16 cellular contexts compared by ENCODE assay signal in genomic region chr2:60512063-60512622, GRCh38. TPM values are rescaled to one million over a fixed set of nuclear protein-coding genes. Genes with fewer than 3 reads are reported as not detected.
DNase-seq lines count a peak whose midpoint lies in the region; ATAC-seq and TF ChIP-seq lines count a peak whose summit lies in the region.
"Had no signal": no experiment of that assay in that cellular context is flagged by ENCODE, and none has a peak within 500 bp of the region (broad histone marks: within the 10 kb centered on the region; RNA-seq: fewer than 3 reads in every experiment).

No MANE protein-coding gene starts in this region.

- H3K4me2 ChIP-seq in hepatocyte, result peak overlapping the region; percentile 46

- ATAC-seq in right cardiac atrium, result no peak
- ATAC-seq: HCT116 had no signal

- no peak overlapping the region for H2AFZ ChIP-seq in hepatocyte

- H3K27ac ChIP-seq in right atrium auricular region (no peak overlapping the region), right cardiac atrium (ENCODE audit: low read length) (no peak overlapping the region), hepatocyte (peak overlapping the region; percentile 93), vagina (no peak overlapping the region), brain microvascular endothelial cell (no peak overlapping the region)
- H3K27ac ChIP-seq: thoracic aorta had no signal

- TF ChIP-seq POLR2A in vagina (IDR thresholded peaks at IDR 0.05), result no peak

- peaks cover 81 to 87% (median 86%) of the 10 kb centered on the region in 3 donors for H3K4me1 Mint-ChIP-seq in IgD-negative memory B cell

- no peaks in the 10 kb centered on the region for H3K9me3 Mint-ChIP-seq in IgD-negative memory B cell
- H3K9me3 Mint-ChIP-seq: activated T-helper 2 cell treated with anti-CD3 and anti-CD28 coated beads, Interferon-gamma antibody, Interleukin-2, Interleukin-4, amounts not matched to agents 10 μg/mL and 5 μg/mL and 100 μg/mL, durations not matched to agents 14 hours and 24 hours and 36 hours had no signal

- H3K4me3 ChIP-seq in right atrium auricular region (no peak overlapping the region), right cardiac atrium (ENCODE audit: low read length) (no peak overlapping the region), hepatocyte (no peak overlapping the region), vagina (no peak overlapping the region), brain microvascular endothelial cell (ENCODE audit: low read depth, low read length) (no peak overlapping the region)
- H3K4me3 ChIP-seq: skin epidermis, thoracic aorta had no signal

- H3K27me3 Mint-ChIP-seq in IgD-negative memory B cell, result no peaks in the 10 kb centered on the region

- H3K9me2 ChIP-seq in hepatocyte (replicated peaks; ENCODE audit: insufficient read depth), result no peaks in the 10 kb centered on the region

- peak overlapping the region; percentile 6 to 88 (median 72) for H3K4me3 Mint-ChIP-seq in IgD-negative memory B cell

- peak; percentile 23 for DNase-seq in right atrium auricular region (ENCODE audit: low spot score)
- no peak for DNase-seq in right cardiac atrium
- DNase-seq in hepatocyte (ENCODE audit: low spot score), result no peak
- DNase-seq in vagina (ENCODE audit: extremely low spot score in 2 of 2), result peak; percentile 54 to 84
- DNase-seq in brain microvascular endothelial cell, result no peak
- no peak for DNase-seq in RPMI8226
- no peak for DNase-seq in stimulated activated CD4-positive, alpha-beta T cell treated with anti-CD3 and anti-CD28 coated beads, Interleukin-15, amount 100 ng/mL, for 24 hours
- DNase-seq: 8988T; activated CD4-positive, alpha-beta T cell treated with anti-CD3 and anti-CD28 coated beads for 1 hour; stimulated activated CD8-positive, alpha-beta memory T cell treated with anti-CD3 and anti-CD28 coated beads, Interleukin-4, amount 100 ng/mL, for 48 hours had no signal

- H3K36me3 Mint-ChIP-seq in IgD-negative memory B cell, result peaks cover 10% of the 10 kb centered on the region

- no peak for TF ChIP-seq CTCF in right atrium auricular region (IDR thresholded peaks at IDR 0.05)
- no peak for TF ChIP-seq CTCF in hepatocyte (IDR thresholded peaks at IDR 0.05; ENCODE audit: poor library complexity)
- TF ChIP-seq CTCF in vagina (IDR thresholded peaks at IDR 0.05), result no peak
- no peak for TF ChIP-seq CTCF in brain microvascular endothelial cell (IDR thresholded peaks at IDR 0.05; ENCODE audit: low read depth, low read length, missing control alignments)

- H3K79me2 ChIP-seq in hepatocyte, result peaks cover 93% of the 10 kb centered on the region

- peak overlapping the region; percentile 69 to 92 (median 90) for H3K27ac Mint-ChIP-seq in IgD-negative memory B cell
- H3K27ac Mint-ChIP-seq: activated T-helper 2 cell treated with anti-CD3 and anti-CD28 coated beads, Interferon-gamma antibody, Interleukin-2, Interleukin-4, amounts not matched to agents 10 μg/mL and 5 μg/mL and 100 μg/mL, durations not matched to agents 14 hours and 24 hours and 36 hours had no signal

- in situ Hi-C loops in brain microvascular endothelial cell (cut with HindIII; ENCODE audit: low pct_ligation_motif_present, low sequenced_read_pairs), result no loop called here

- H3K36me3 ChIP-seq in right atrium auricular region (no peaks in the 10 kb centered on the region), hepatocyte (replicated peaks; ENCODE audit: insufficient read depth, low read depth) (no peaks in the 10 kb centered on the region), vagina (no peaks in the 10 kb centered on the region), brain microvascular endothelial cell (replicated peaks) (no peaks in the 10 kb centered on the region)
- H3K36me3 ChIP-seq: thoracic aorta had no signal

- no peaks in the 10 kb centered on the region for H3K9me3 ChIP-seq in right atrium auricular region
- H3K9me3 ChIP-seq in right cardiac atrium (ENCODE audit: control insufficient read depth, low read length), result no peaks in the 10 kb centered on the region
- H3K9me3 ChIP-seq in hepatocyte (ENCODE audit: low read depth), result no peaks in the 10 kb centered on the region
- H3K9me3 ChIP-seq in vagina, result no peaks in the 10 kb centered on the region
- H3K9me3 ChIP-seq: thoracic aorta had no signal

- H3K4me1 ChIP-seq in right atrium auricular region (peaks cover 0 to 18% of the 10 kb centered on the region in 2 donors), right cardiac atrium (ENCODE audit: control insufficient read depth, insufficient read depth, low read length) (peaks cover 8% of the 10 kb centered on the region), hepatocyte (ENCODE audit: insufficient read depth) (peaks cover 67% of the 10 kb centered on the region), vagina (peaks cover 40% of the 10 kb centered on the region)

- intact Hi-C loops in right cardiac atrium (cut with DNase I), result no loop called here
- intact Hi-C loops in vagina (cut with DNase I), result no loop called here

- 89% methylated on average over 4 of the region's 4 CpGs for WGBS in right cardiac atrium
- WGBS in hepatocyte (ENCODE audit: low lambda C conversion rate, missing lambda C conversion rate), result 91% methylated on average over 4 of the region's 4 CpGs

- peaks cover 6% of the 10 kb centered on the region for H4K20me1 ChIP-seq in hepatocyte (ENCODE audit: insufficient read depth, poor library complexity, severe bottlenecking)

- no peaks in the 10 kb centered on the region for H3K27me3 ChIP-seq in right atrium auricular region
- H3K27me3 ChIP-seq in right cardiac atrium (ENCODE audit: control insufficient read depth, insufficient read depth), result no peaks in the 10 kb centered on the region
- no peaks in the 10 kb centered on the region for H3K27me3 ChIP-seq in hepatocyte
- no peaks in the 10 kb centered on the region for H3K27me3 ChIP-seq in vagina
- H3K27me3 ChIP-seq in brain microvascular endothelial cell (replicated peaks), result no peaks in the 10 kb centered on the region

RNA-seq across cellular contexts. Expression of gene BCL11A, which starts 41.3 kb away (rescaled TPM):
- total RNA-seq in right atrium auricular region (1 to 10 TPM; 2.2 to 3.3 TPM), right cardiac atrium (10 to 100 TPM in 1 of 4 donors, 1 to 10 TPM in 3; 8.3 to 11.2 (median 8.9) TPM), hepatocyte (11.6 and 14.4 TPM in 2 replicates), vagina (48.4 TPM)
- polyA plus RNA-seq in right cardiac atrium (3.7 TPM), IgD-negative memory B cell (189 TPM), hepatocyte (18.4 and 22.6 TPM in 2 replicates)
- total RNA-seq: M059J had no signal

Comparison
In these comparisons a context has a peak if more than half of its experiments do, and no peak if none do; other contexts are left out.
1. DNase-seq: peak in right atrium auricular region (single experiment) and vagina (2 of 2); none in right cardiac atrium (0 of 3), hepatocyte (single experiment), brain microvascular endothelial cell (single experiment), RPMI8226 (single experiment) and stimulated activated CD4-positive, alpha-beta T cell treated with anti-CD3 and anti-CD28 coated beads, Interleukin-15, amount 100 ng/mL, for 24 hours (single experiment).